Comparison of ENCODE assay signal across 1 cellular context in the genomic region with DNA sequence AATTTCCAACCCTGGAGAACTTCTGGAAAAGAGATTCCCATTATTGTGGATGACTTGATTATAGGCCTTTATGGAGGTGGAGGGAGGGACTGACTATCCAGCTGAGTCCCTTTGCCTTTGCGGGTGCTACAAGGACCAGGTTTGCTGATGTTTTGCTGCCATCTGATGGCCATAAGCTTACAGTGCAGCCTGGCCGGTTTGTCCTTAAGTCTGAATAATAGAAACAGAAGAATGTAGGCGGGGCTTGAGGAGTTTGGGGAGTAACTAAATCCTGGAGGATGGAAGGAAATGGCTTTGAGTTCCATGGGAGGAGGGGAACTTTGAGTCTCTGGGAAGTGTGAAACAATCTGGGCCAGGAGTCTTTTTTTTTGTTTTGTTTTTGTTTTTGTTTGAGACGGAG.
TF ChIP-seq lines count a peak whose summit lies in the region.

No MANE protein-coding gene starts in this region.

TF ChIP-seq in SK-N-SH treated with all-trans-retinoic acid at 6 μM for 48 hours, 23 proteins besides CTCF, POLR2A, EP300 and RAD21 (continued from another document):
- TF ChIP-seq, protein P1, sequence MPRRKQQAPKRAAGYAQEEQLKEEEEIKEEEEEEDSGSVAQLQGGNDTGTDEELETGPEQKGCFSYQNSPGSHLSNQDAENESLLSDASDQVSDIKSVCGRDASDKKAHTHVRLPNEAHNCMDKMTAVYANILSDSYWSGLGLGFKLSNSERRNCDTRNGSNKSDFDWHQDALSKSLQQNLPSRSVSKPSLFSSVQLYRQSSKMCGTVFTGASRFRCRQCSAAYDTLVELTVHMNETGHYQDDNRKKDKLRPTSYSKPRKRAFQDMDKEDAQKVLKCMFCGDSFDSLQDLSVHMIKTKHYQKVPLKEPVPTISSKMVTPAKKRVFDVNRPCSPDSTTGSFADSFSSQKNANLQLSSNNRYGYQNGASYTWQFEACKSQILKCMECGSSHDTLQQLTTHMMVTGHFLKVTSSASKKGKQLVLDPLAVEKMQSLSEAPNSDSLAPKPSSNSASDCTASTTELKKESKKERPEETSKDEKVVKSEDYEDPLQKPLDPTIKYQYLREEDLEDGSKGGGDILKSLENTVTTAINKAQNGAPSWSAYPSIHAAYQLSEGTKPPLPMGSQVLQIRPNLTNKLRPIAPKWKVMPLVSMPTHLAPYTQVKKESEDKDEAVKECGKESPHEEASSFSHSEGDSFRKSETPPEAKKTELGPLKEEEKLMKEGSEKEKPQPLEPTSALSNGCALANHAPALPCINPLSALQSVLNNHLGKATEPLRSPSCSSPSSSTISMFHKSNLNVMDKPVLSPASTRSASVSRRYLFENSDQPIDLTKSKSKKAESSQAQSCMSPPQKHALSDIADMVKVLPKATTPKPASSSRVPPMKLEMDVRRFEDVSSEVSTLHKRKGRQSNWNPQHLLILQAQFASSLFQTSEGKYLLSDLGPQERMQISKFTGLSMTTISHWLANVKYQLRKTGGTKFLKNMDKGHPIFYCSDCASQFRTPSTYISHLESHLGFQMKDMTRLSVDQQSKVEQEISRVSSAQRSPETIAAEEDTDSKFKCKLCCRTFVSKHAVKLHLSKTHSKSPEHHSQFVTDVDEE (CRISPR knock-in tag; IDR thresholded peaks at IDR 0.05) = no peak
- TF ChIP-seq PPARA (CRISPR knock-in tag; IDR thresholded peaks at IDR 0.05; ENCODE audit: borderline replicate concordance) = no peak
- TF ChIP-seq ARNTL (CRISPR knock-in tag; IDR thresholded peaks at IDR 0.05; ENCODE audit: borderline replicate concordance, low read depth) = no peak
- TF ChIP-seq TCF4 (CRISPR knock-in tag; IDR thresholded peaks at IDR 0.05; ENCODE audit: borderline replicate concordance) = no peak
- no peak for TF ChIP-seq SNAI2 (CRISPR knock-in tag; IDR thresholded peaks at IDR 0.05)
- no peak for TF ChIP-seq CSDC2 (CRISPR knock-in tag; IDR thresholded peaks at IDR 0.05)
- TF ChIP-seq, protein P2, sequence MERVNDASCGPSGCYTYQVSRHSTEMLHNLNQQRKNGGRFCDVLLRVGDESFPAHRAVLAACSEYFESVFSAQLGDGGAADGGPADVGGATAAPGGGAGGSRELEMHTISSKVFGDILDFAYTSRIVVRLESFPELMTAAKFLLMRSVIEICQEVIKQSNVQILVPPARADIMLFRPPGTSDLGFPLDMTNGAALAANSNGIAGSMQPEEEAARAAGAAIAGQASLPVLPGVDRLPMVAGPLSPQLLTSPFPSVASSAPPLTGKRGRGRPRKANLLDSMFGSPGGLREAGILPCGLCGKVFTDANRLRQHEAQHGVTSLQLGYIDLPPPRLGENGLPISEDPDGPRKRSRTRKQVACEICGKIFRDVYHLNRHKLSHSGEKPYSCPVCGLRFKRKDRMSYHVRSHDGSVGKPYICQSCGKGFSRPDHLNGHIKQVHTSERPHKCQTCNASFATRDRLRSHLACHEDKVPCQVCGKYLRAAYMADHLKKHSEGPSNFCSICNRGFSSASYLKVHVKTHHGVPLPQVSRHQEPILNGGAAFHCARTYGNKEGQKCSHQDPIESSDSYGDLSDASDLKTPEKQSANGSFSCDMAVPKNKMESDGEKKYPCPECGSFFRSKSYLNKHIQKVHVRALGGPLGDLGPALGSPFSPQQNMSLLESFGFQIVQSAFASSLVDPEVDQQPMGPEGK (CRISPR knock-in tag; IDR thresholded peaks at IDR 0.05; ENCODE audit: borderline replicate concordance) = no peak
